Comparison of ENCODE assay signal across 12 cellular contexts in the genomic region with DNA sequence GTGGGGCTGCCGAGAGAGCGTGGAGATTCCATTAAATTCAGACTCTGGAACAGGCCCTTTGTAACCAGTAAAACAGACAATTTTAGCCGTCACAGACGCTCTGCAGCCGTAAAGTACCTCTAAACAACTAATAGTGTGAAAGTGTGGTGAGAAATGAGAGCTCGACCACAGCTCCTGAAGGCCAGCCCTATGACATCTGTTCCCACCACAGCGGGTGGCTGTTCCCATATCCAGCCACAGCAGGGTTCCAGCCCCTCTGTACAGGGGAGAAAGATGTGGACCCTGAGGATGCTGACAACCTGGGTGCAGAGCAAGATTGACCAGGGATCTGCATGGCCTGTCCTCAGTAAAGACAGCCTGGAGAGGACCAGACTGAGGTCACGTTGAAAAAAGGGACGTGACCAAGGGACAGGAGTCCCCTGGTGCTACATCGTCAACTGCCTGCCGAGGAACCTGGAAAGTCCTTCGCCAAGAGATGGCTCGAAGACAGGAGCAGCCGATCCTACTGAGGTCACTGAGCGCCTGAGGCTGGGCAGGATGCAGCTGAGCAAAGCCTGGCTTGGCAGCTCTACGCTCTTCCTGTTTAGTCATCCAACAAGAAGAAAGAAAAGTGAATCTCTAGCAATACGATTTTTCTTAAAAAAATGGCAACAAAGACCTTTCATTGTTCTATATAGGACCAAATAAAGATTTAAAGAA.
DNase-seq lines count a peak whose midpoint lies in the region; ATAC-seq lines count a peak whose summit lies in the region.
"Had no signal": no experiment of that assay in that cellular context is flagged by ENCODE, and none has a peak within 500 bp of the region (broad histone marks: within the 10 kb centered on the region; RNA-seq: fewer than 3 reads in every experiment).

No MANE protein-coding gene starts in this region.

- H4K8ac ChIP-seq in mesendoderm (ENCODE audit: low read depth, low read length): no peak overlapping the region

- no peak overlapping the region for H3K56ac ChIP-seq in mesendoderm (ENCODE audit: low read length)

- H3K27ac Mint-ChIP-seq in activated T-helper 17 cell treated with anti-CD3 and anti-CD28 coated beads, Interleukin-2, amount 50 U/mL, for 72 hours: peak overlapping the region; percentile 51

- H4K5ac ChIP-seq in mesendoderm (ENCODE audit: low read length): no peak overlapping the region

- no peaks in the 10 kb centered on the region for H3K36me3 ChIP-seq in mesendoderm (ENCODE audit: control insufficient read depth, insufficient read depth, low read length)

- DNase-seq in EL (peak; percentile 35), Kasumi-1 (lab: John Stamatoyannopoulos, UW) (peak; percentile 21 to 28), mesendoderm (peak; percentile 61), D341Med (ENCODE audit: low spot score) (no peak), NCI-H1417 (lab: John Stamatoyannopoulos, UW) (no peak)
- DNase-seq: Caco-2; NCI-H1694; stimulated activated naive CD4-positive, alpha-beta T cell had no signal

- peak; percentile 54 for ATAC-seq in activated T-helper 17 cell treated with anti-CD3 and anti-CD28 coated beads, Interleukin-2, amount 50 U/mL, for 72 hours (replicated peaks)
- ATAC-seq in HG03039 (IDR thresholded peaks at IDR 0.05; ENCODE audit: unreplicated experiment) (no peak), HG03571 (IDR thresholded peaks at IDR 0.05; ENCODE audit: unreplicated experiment) (no peak)

- no peak overlapping the region for H3K4me3 ChIP-seq in mesendoderm (ENCODE audit: low read length)

- H2BK15ac ChIP-seq in mesendoderm (replicated peaks; ENCODE audit: low read depth): no peak overlapping the region

- H3K79me1 ChIP-seq in mesendoderm (ENCODE audit: low read length): no peaks in the 10 kb centered on the region

- H3K23ac ChIP-seq in mesendoderm (ENCODE audit: low read length): no peak overlapping the region

- H3K18ac ChIP-seq in mesendoderm (ENCODE audit: low read length): no peak overlapping the region

- no CpG with 5 or more reads among the region's 17 CpGs for WGBS in mesendoderm (ENCODE audit: extremely low coverage, insufficient coverage, low lambda C conversion rate)

- H3K27me3 Mint-ChIP-seq in activated T-helper 17 cell treated with anti-CD3 and anti-CD28 coated beads, Interleukin-2, amount 50 U/mL, for 72 hours: no peaks in the 10 kb centered on the region

- H2BK5ac ChIP-seq in mesendoderm (ENCODE audit: low read length): no peak overlapping the region

- peaks cover 1% of the 10 kb centered on the region for H3K9me3 Mint-ChIP-seq in activated T-helper 17 cell treated with anti-CD3 and anti-CD28 coated beads, Interleukin-2, amount 50 U/mL, for 72 hours

- H2AK5ac ChIP-seq in mesendoderm (ENCODE audit: low read length): no peak overlapping the region

- H3K27me3 ChIP-seq in mesendoderm (ENCODE audit: insufficient read depth, low read length, poor library complexity): no peaks in the 10 kb centered on the region

- H3K4me1 ChIP-seq in mesendoderm (ENCODE audit: control insufficient read depth, low read depth, low read length): no peaks in the 10 kb centered on the region
- H3K4me1 ChIP-seq: Caco-2, parathyroid adenoma had no signal

- H3K36me3 Mint-ChIP-seq in activated T-helper 17 cell treated with anti-CD3 and anti-CD28 coated beads, Interleukin-2, amount 50 U/mL, for 72 hours (ENCODE audit: low read depth): no peaks in the 10 kb centered on the region

- no peak overlapping the region for H3K9ac ChIP-seq in mesendoderm (ENCODE audit: low read length)
- H3K9ac ChIP-seq: parathyroid adenoma had no signal

- H3K4ac ChIP-seq in mesendoderm (ENCODE audit: low read depth, low read length): no peak overlapping the region

- H3K27ac ChIP-seq in mesendoderm (ENCODE audit: low read depth, low read length): no peak overlapping the region
- H3K27ac ChIP-seq: parathyroid adenoma had no signal

- peak overlapping the region; percentile 44 for H3K4me3 Mint-ChIP-seq in activated T-helper 17 cell treated with anti-CD3 and anti-CD28 coated beads, Interleukin-2, amount 50 U/mL, for 72 hours

- H3K4me2 ChIP-seq in mesendoderm (ENCODE audit: low read length): no peak overlapping the region

- no peak overlapping the region for H2BK120ac ChIP-seq in mesendoderm (ENCODE audit: low read depth, low read length)

- peaks cover 7% of the 10 kb centered on the region for H3K4me1 Mint-ChIP-seq in activated T-helper 17 cell treated with anti-CD3 and anti-CD28 coated beads, Interleukin-2, amount 50 U/mL, for 72 hours

- no peaks in the 10 kb centered on the region for H3K79me2 ChIP-seq in mesendoderm (ENCODE audit: control insufficient read depth, insufficient read depth, low read length)
- H3K79me2 ChIP-seq: parathyroid adenoma had no signal

Comparison
In these comparisons a context has a peak if more than half of its experiments do, and no peak if none do; other contexts are left out.
1. DNase-seq: peak in EL (single experiment), Kasumi-1 (2 of 2) and mesendoderm (single experiment); none in D341Med (single experiment) and NCI-H1417 (0 of 3).